7 cellular contexts compared by ENCODE assay signal in genomic region chr12:107458990-107459389, GRCh38.
"Had no signal": no experiment of that assay in that cellular context is flagged by ENCODE, and none has a peak within 500 bp of the region (broad histone marks: within the 10 kb centered on the region; RNA-seq: fewer than 3 reads in every experiment).

No MANE protein-coding gene starts in this region.

- H3K4me2 ChIP-seq: GM23338 had no signal

- DNase-seq: HCEC 1CT had no signal

- H3K36me3 Mint-ChIP-seq: IgD-negative memory B cell had no signal

- H3K4me3 ChIP-seq: GM23338 had no signal

- H3K9me3 Mint-ChIP-seq: GM23338, H9 had no signal

- H3K27ac Mint-ChIP-seq: GM23338, H9, IgD-negative memory B cell had no signal

- H3K4me3 Mint-ChIP-seq: GM23338, H9, IgD-negative memory B cell had no signal

- H2AFZ ChIP-seq: GM23338 had no signal

- FAIRE-seq: H1, H54, HTR-8/SVneo had no signal
